Comparison of ENCODE assay signal across 1 cellular context in genomic region chr14:100067971-100068959, GRCh38.
TF ChIP-seq lines count a peak whose summit lies in the region.

No MANE protein-coding gene starts in this region.

TF ChIP-seq in K562, 482 proteins besides CTCF, POLR2A, EP300 and RAD21 (continued from another document and continues in another):
- TF ChIP-seq CHAMP1 (IDR thresholded peaks at IDR 0.05) (no peak), CBX5 (IDR thresholded peaks at IDR 0.05; ENCODE audit: borderline replicate concordance, low read depth) (no peak), ZNF12 (CRISPR knock-in tag; IDR thresholded peaks at IDR 0.05) (no peak), COPS2 (conservative IDR thresholded peaks at IDR 0.05) (no peak), SAFB2 (IDR thresholded peaks at IDR 0.05; ENCODE audit: borderline replicate concordance, low read depth, low read length, severe bottlenecking) (no peak), SMAD1 (IDR thresholded peaks at IDR 0.05; ENCODE audit: low read depth, low read length, partially characterized antibody) (no peak), PRMT5 (CRISPR knock-in tag; IDR thresholded peaks at IDR 0.05) (no peak), ZNF146 (CRISPR knock-in tag; IDR thresholded peaks at IDR 0.05; ENCODE audit: unreplicated experiment) (no peak), NFRKB (IDR thresholded peaks at IDR 0.05; ENCODE audit: low read depth) (peak; percentile 76), EP400 (IDR thresholded peaks at IDR 0.05) (peak; percentile 60; the same call in 1 of the 2 replicates), ZC3H11A (IDR thresholded peaks at IDR 0.05; ENCODE audit: low read depth, low read length) (no peak), BCL6 (CRISPR knock-in tag; IDR thresholded peaks at IDR 0.05) (no peak), ETV5 (CRISPR knock-in tag; IDR thresholded peaks at IDR 0.05; ENCODE audit: low read depth) (no peak; the same call in none of the 2 replicates), PREB (CRISPR knock-in tag; IDR thresholded peaks at IDR 0.05) (no peak), MAFF (IDR thresholded peaks at IDR 0.05; ENCODE audit: low read length) (no peak), EGR1 (conservative IDR thresholded peaks at IDR 0.05) (peak; percentile 96), E4F1 (CRISPR knock-in tag; IDR thresholded peaks at IDR 0.05; ENCODE audit: borderline replicate concordance) (no peak), THRB (CRISPR knock-in tag; conservative IDR thresholded peaks at IDR 0.05) (no peak), SOX6 (IDR thresholded peaks at IDR 0.05) (peak; percentile 45; the same call in 1 of the 2 replicates), TSHZ1 (CRISPR knock-in tag; IDR thresholded peaks at IDR 0.05) (no peak), FOXJ3 (CRISPR knock-in tag; IDR thresholded peaks at IDR 0.05) (no peak), LEF1 (IDR thresholded peaks at IDR 0.05) (peak; percentile 69), LCOR (CRISPR knock-in tag; IDR thresholded peaks at IDR 0.05) (no peak), TCF15 (CRISPR knock-in tag; IDR thresholded peaks at IDR 0.05) (no peak), KDM1A (IDR thresholded peaks at IDR 0.05) (peak; percentile 35 to 61; a peak in 2 of 4 replicates), NCOA6 (IDR thresholded peaks at IDR 0.05) (no peak), E2F5 (CRISPR knock-in tag; IDR thresholded peaks at IDR 0.05) (no peak), PHB2 (IDR thresholded peaks at IDR 0.05; ENCODE audit: low read depth) (no peak), PTBP1 (IDR thresholded peaks at IDR 0.05; ENCODE audit: low read depth, low read length) (no peak), CUX1 (CRISPR knock-in tag; IDR thresholded peaks at IDR 0.05) (no peak), NFE2 (IDR thresholded peaks at IDR 0.05; ENCODE audit: low read depth) (peak; percentile 44; the same call in 1 of the 2 replicates), HDAC1 (IDR thresholded peaks at IDR 0.05) (peak in 1 of 2 experiments; percentile 66; a peak in 2 of 4 replicates), SAP30 (IDR thresholded peaks at IDR 0.05; ENCODE audit: borderline replicate concordance, insufficient read depth, low read depth, low read length, poor library complexity, severe bottlenecking) (no peak), KLF16 (IDR thresholded peaks at IDR 0.05) (peak; percentile 44; the same call in 1 of the 2 replicates), JUN (IDR thresholded peaks at IDR 0.05; ENCODE audit: borderline replicate concordance, low read depth, low read length) (peak; percentile 64), JUN (CRISPR knock-in tag; IDR thresholded peaks at IDR 0.05; ENCODE audit: borderline replicate concordance) (no peak), SMARCB1 (IDR thresholded peaks at IDR 0.05; ENCODE audit: insufficient read length, low read depth) (no peak), CSDE1 (IDR thresholded peaks at IDR 0.05) (no peak), ETV1 (tag; conservative IDR thresholded peaks at IDR 0.05; ENCODE audit: low read depth) (peak; percentile 66; the same call in 1 of the 2 replicates), L3MBTL2 (IDR thresholded peaks at IDR 0.05) (peak; percentile 63), ZNF445 (CRISPR knock-in tag; IDR thresholded peaks at IDR 0.05; ENCODE audit: low read depth) (no peak), POU5F1 (IDR thresholded peaks at IDR 0.05; ENCODE audit: borderline replicate concordance, low read depth, low read length, partially characterized antibody) (no peak), ATF7 (IDR thresholded peaks at IDR 0.05) (peak; percentile 52), ZNF764 (CRISPR knock-in tag; IDR thresholded peaks at IDR 0.05; ENCODE audit: low read depth) (no peak), SRF (CRISPR knock-in tag; IDR thresholded peaks at IDR 0.05) (no peak), SUPT5H (IDR thresholded peaks at IDR 0.05) (peak; percentile 59), EWSR1 (IDR thresholded peaks at IDR 0.05; ENCODE audit: borderline replicate concordance, low read depth, partially characterized antibody) (no peak), MECOM (CRISPR knock-in tag; IDR thresholded peaks at IDR 0.05) (no peak), HINFP (tag; conservative IDR thresholded peaks at IDR 0.05; ENCODE audit: low read depth) (no peak), HCFC1 (IDR thresholded peaks at IDR 0.05; ENCODE audit: low read depth, low read length) (no peak), XRCC5 (IDR thresholded peaks at IDR 0.05; ENCODE audit: low read depth, low read length) (no peak), KAT7 (CRISPR knock-in tag; IDR thresholded peaks at IDR 0.05; ENCODE audit: borderline replicate concordance) (no peak), GTF2E2 (tag; IDR thresholded peaks at IDR 0.05) (no peak)
